Comparison of ENCODE assay signal across 8 cellular contexts in the genomic region with DNA sequence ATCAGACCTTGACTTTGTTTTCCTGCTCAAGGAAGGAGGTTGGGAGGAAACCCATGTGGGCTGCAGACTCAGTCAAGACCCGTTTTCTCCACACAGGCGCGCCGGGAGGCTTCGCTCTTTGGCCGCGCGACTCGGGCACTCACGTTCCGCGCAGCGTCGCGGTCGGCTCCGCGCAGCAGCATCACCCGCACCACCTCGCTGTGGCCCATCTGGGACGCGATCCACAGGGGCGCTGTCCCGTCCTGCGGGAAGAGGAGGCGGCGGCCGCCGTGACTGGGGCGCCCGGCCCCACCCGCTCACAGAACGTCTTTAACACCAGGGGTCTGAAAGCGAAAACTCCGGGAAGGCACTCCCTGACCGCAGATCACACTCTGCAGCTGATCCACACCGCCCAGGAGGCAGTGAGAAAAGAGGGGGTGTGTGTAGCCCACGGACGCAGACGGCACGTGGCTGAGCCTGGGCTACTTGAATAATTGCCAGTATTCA. TPM values are rescaled to one million over a fixed set of nuclear protein-coding genes. Genes with fewer than 3 reads are reported as not detected.
DNase-seq lines count a peak whose midpoint lies in the region; ATAC-seq and TF ChIP-seq lines count a peak whose summit lies in the region.

No MANE protein-coding gene starts in this region.

- H3K27ac Mint-ChIP-seq in endothelial cell (ENCODE audit: unreplicated experiment), result no peak overlapping the region
- H3K27ac Mint-ChIP-seq in naive thymus-derived CD8-positive, alpha-beta T cell, result no peak overlapping the region

- TF ChIP-seq CTCF in endothelial cell (IDR thresholded peaks at IDR 0.05; ENCODE audit: unreplicated experiment), result no peak

- in situ Hi-C loops in G401 (cut with HindIII; ENCODE audit: low sequenced_read_pairs), result no loop called here

- no peaks in the 10 kb centered on the region for H3K36me3 Mint-ChIP-seq in endothelial cell (ENCODE audit: low read depth, unreplicated experiment)
- H3K36me3 Mint-ChIP-seq in naive thymus-derived CD8-positive, alpha-beta T cell, result no peaks in the 10 kb centered on the region

- DNase-seq in activated naive CD4-positive, alpha-beta T cell treated with Interleukin-2 at 50 U/mL for 16 hours, result peak; percentile 13
- DNase-seq in activated naive CD4-positive, alpha-beta T cell treated with anti-CD3 and anti-CD28 coated beads, Interleukin-2, amount 50 U/mL, for 16 hours, result no peak
- DNase-seq in NT2/D1 (ENCODE audit: low read depth, low spot score) (peak; percentile 9), endothelial cell (ENCODE audit: low spot score) (peak; percentile 17), NCI-H510A treated with DMSO at 0.1 percent for 48 hours (lab: John Stamatoyannopoulos, UW) (no peak), G401 (ENCODE audit: low spot score) (no peak), cerebellar nuclear complex (lab: John Stamatoyannopoulos, UW) (no peak)
- DNase-seq in naive thymus-derived CD8-positive, alpha-beta T cell, result no peak

- H3K9me3 Mint-ChIP-seq in endothelial cell (ENCODE audit: unreplicated experiment), result no peaks in the 10 kb centered on the region
- no peaks in the 10 kb centered on the region for H3K9me3 Mint-ChIP-seq in naive thymus-derived CD8-positive, alpha-beta T cell

- peak; percentile 43 to 58 for ATAC-seq in naive thymus-derived CD8-positive, alpha-beta T cell

- no peak overlapping the region for H3K4me3 Mint-ChIP-seq in endothelial cell (ENCODE audit: unreplicated experiment)
- H3K4me3 Mint-ChIP-seq in naive thymus-derived CD8-positive, alpha-beta T cell, result peak overlapping the region; percentile 56 to 71 (median 64)

- peaks cover 9% of the 10 kb centered on the region for H3K27me3 Mint-ChIP-seq in endothelial cell (ENCODE audit: unreplicated experiment)
- peaks cover 23 to 52% (median 37%) of the 10 kb centered on the region in 5 donors for H3K27me3 Mint-ChIP-seq in naive thymus-derived CD8-positive, alpha-beta T cell

- H3K27me3 ChIP-seq in NT2/D1 (ENCODE audit: insufficient read depth, insufficient read length), result peaks cover 46% of the 10 kb centered on the region

- no peaks in the 10 kb centered on the region for H3K9me3 ChIP-seq in NT2/D1 (ENCODE audit: insufficient read depth, low read length)

- peak overlapping the region; percentile 56 for H3K4me3 ChIP-seq in NT2/D1 (ENCODE audit: insufficient read length, low read depth)

- no peaks in the 10 kb centered on the region for H3K4me1 Mint-ChIP-seq in endothelial cell (ENCODE audit: unreplicated experiment)
- H3K4me1 Mint-ChIP-seq in naive thymus-derived CD8-positive, alpha-beta T cell, result peaks cover 2 to 23% (median 11%) of the 10 kb centered on the region in 4 donors

- H3K9ac ChIP-seq in NT2/D1 (ENCODE audit: insufficient read length, low read depth), result peak overlapping the region; percentile 79

- no peaks in the 10 kb centered on the region for H3K36me3 ChIP-seq in NT2/D1 (ENCODE audit: insufficient read depth, insufficient read length, low read length)

- H3K4me1 ChIP-seq in NT2/D1 (ENCODE audit: insufficient read depth, insufficient read length), result no peaks in the 10 kb centered on the region

- POLR2A ChIA-PET in naive thymus-derived CD8-positive, alpha-beta T cell (lab: Charles Lee), result no interaction called here

RNA-seq across cellular contexts. Expression of gene NPC1, which starts 33.1 kb away (rescaled TPM):
- total RNA-seq in endothelial cell (ENCODE audit: unreplicated experiment), result 24.1 TPM
- total RNA-seq in naive thymus-derived CD8-positive, alpha-beta T cell, result 10 to 100 TPM; 34.9 to 38.8 TPM
- polyA plus RNA-seq in naive thymus-derived CD8-positive, alpha-beta T cell, result 10 to 100 TPM in 2 of 3 donors, 1 to 10 TPM in 1; 5.0 to 15.5 (median 11.8) TPM
- total RNA-seq in G401 (2014; rRNA removed; shearing (Covaris generic)), result 24.3 and 31.8 TPM in 2 replicates

RNA-seq across cellular contexts. Expression of gene ANKRD29, which starts 43.3 kb away (rescaled TPM):
- not detected for total RNA-seq in endothelial cell (ENCODE audit: unreplicated experiment)
- not detected for total RNA-seq in naive thymus-derived CD8-positive, alpha-beta T cell
- polyA plus RNA-seq in naive thymus-derived CD8-positive, alpha-beta T cell, result not detected
- not detected in 2 replicates for total RNA-seq in G401 (2014; rRNA removed; shearing (Covaris generic))

Comparison
In these comparisons a context has a peak if more than half of its experiments do, and no peak if none do; other contexts are left out.
1. DNase-seq: peak in activated naive CD4-positive, alpha-beta T cell treated with Interleukin-2 at 50 U/mL for 16 hours (single experiment), NT2/D1 (single experiment) and endothelial cell (single experiment); none in activated naive CD4-positive, alpha-beta T cell treated with anti-CD3 and anti-CD28 coated beads, Interleukin-2, amount 50 U/mL, for 16 hours (single experiment), naive thymus-derived CD8-positive, alpha-beta T cell (0 of 10), NCI-H510A treated with DMSO at 0.1 percent for 48 hours (single experiment), G401 (single experiment) and cerebellar nuclear complex (0 of 2).